ENCODE assay signal across 33 cellular contexts in genomic region chr2:120388222-120389035, GRCh38. TPM values are rescaled to one million over a fixed set of nuclear protein-coding genes. Genes with fewer than 3 reads are reported as not detected.
DNase-seq lines count a peak whose midpoint lies in the region; ATAC-seq, FAIRE-seq and TF ChIP-seq lines count a peak whose summit lies in the region.
"Had no signal": no experiment of that assay in that cellular context is flagged by ENCODE, and none has a peak within 500 bp of the region (broad histone marks: within the 10 kb centered on the region; RNA-seq: fewer than 3 reads in every experiment).

No MANE protein-coding gene starts in this region.

- H3K4me1 ChIP-seq in right lobe of liver (peaks cover 0 to 11% (median 0%) of the 10 kb centered on the region in 4 donors), HepG2 (ENCODE audit: insufficient read depth, low read length) (peaks cover 26% of the 10 kb centered on the region), transverse colon (no peaks in the 10 kb centered on the region)
- H3K4me1 ChIP-seq: prostate gland, upper lobe of right lung had no signal

- H3K4me3 Mint-ChIP-seq in activated CD4-positive, alpha-beta T cell treated with anti-CD3 and anti-CD28 coated beads for 36 hours, result no peak overlapping the region
- no peak overlapping the region for H3K4me3 Mint-ChIP-seq in activated CD4-positive, alpha-beta T cell treated with anti-CD3 and anti-CD28 coated beads, Interleukin-2, amount 10 ng/mL, durations not matched to agents 24 days and 14 days
- H3K4me3 Mint-ChIP-seq: activated CD8-positive, alpha-beta T cell treated with anti-CD3 and anti-CD28 coated beads, Interleukin-2, amount 10 ng/mL, durations not matched to agents 7 days and 5 days; activated naive CD4-positive, alpha-beta T cell treated with anti-CD3 and anti-CD28 coated beads for 36 hours; stimulated activated memory B cell treated with anti-CD40 and anti-IgM and Interleukin-4, amounts not matched to agents 10 μg/mL and 1 μg/mL and 100 μg/mL, for 72 hours; T-helper 17 cell had no signal

- no TSS peak for BruUV-seq in HepG2 (replicated peaks; lab: Mats Ljungman, UMichigan)

- TF ChIP-seq POLR2A in right lobe of liver (IDR thresholded peaks at IDR 0.05) (no peak), HepG2 (IDR thresholded peaks at IDR 0.05; ENCODE audit: insufficient read depth in 1 of 2, low read depth in 2 of 2, low read length in 2 of 2) (no peak), transverse colon (IDR thresholded peaks at IDR 0.05) (no peak), erythroblast (IDR thresholded peaks at IDR 0.05; ENCODE audit: low read length) (no peak)

- CTCF ChIA-PET in activated CD4-positive, alpha-beta T cell treated with anti-CD3 and anti-CD28 coated beads for 36 hours (lab: Charles Lee), result no interaction called here
- CTCF ChIA-PET in HepG2 (lab: Yijun Ruan, JAX; ENCODE audit: low intra/inter-chr PET ratio, low total read pairs), result no interaction called here

- H3K4me3 ChIP-seq in right lobe of liver (no peak overlapping the region), HepG2 (replicated peaks in 1 of 3; ENCODE audit: insufficient read depth in 1 of 3, low read depth in 2 of 3, low read length in 3 of 3) (no peak overlapping the region), transverse colon (no peak overlapping the region)
- H3K4me3 ChIP-seq: prostate gland, upper lobe of right lung had no signal

- peaks cover 2% of the 10 kb centered on the region; the same call in 1 of the 2 replicates for H4K20me1 ChIP-seq in HepG2 (ENCODE audit: insufficient read depth, low read length)

- POLR2A ChIA-PET in activated CD4-positive, alpha-beta T cell treated with anti-CD3 and anti-CD28 coated beads for 36 hours (lab: Charles Lee), result no interaction called here
- POLR2A ChIA-PET in HepG2 (lab: Yijun Ruan, JAX), result interaction anchor here (1.0 kb wide), 1 partner anchor 11 kb away, joined by 3 read pairs; no protein-coding TSS in a partner anchor

- H3K36me3 ChIP-seq in right lobe of liver (no peaks in the 10 kb centered on the region), HepG2 (replicated peaks in 1 of 2; ENCODE audit: control insufficient read depth in 1 of 2, insufficient read depth in 2 of 2, low read length in 2 of 2) (no peaks in the 10 kb centered on the region), transverse colon (no peaks in the 10 kb centered on the region)
- H3K36me3 ChIP-seq: prostate gland, upper lobe of right lung had no signal

- H3K27me3 ChIP-seq in right lobe of liver, result no peaks in the 10 kb centered on the region
- no peaks in the 10 kb centered on the region; a peak in 2 of 5 replicates for H3K27me3 ChIP-seq in HepG2 (ENCODE audit: control insufficient read depth in 1 of 2, insufficient read depth in 2 of 2, low read length in 2 of 2)
- no peaks in the 10 kb centered on the region for H3K27me3 ChIP-seq in transverse colon
- H3K27me3 ChIP-seq: upper lobe of right lung had no signal

- no peaks in the 10 kb centered on the region for H3K79me2 ChIP-seq in HepG2 (ENCODE audit: insufficient read depth, low read length)

- in situ Hi-C loops in HepG2 (cut with HindIII; ENCODE audit: extremely low pct_ligation_motif_present, low pct_unique_long_range_greater_than_20kb) (no loop called here), transverse colon (cut with MboI; ENCODE audit: low pct_ligation_motif_present in 1 of 4, low pct_unique_long_range_greater_than_20kb in 1 of 4, low sequenced_read_pairs in 3 of 4) (no loop called here)

- H3K9me3 ChIP-seq in right lobe of liver (no peaks in the 10 kb centered on the region), HepG2 (ENCODE audit: low read length) (no peaks in the 10 kb centered on the region), transverse colon (no peaks in the 10 kb centered on the region)
- H3K9me3 ChIP-seq: Caco-2, prostate gland, upper lobe of right lung had no signal

- H2AFZ ChIP-seq in HepG2 (ENCODE audit: low read length), result no peak overlapping the region

- no peak for TF ChIP-seq RAD21 in HepG2 (CRISPR knock-in tag; IDR thresholded peaks at IDR 0.05)

- no peaks in the 10 kb centered on the region for H3K36me3 Mint-ChIP-seq in activated CD4-positive, alpha-beta T cell treated with anti-CD3 and anti-CD28 coated beads for 36 hours (ENCODE audit: low read depth)
- H3K36me3 Mint-ChIP-seq in activated CD4-positive, alpha-beta T cell treated with anti-CD3 and anti-CD28 coated beads, Interleukin-2, amount 10 ng/mL, durations not matched to agents 24 days and 14 days (ENCODE audit: low read depth), result no peaks in the 10 kb centered on the region
- H3K36me3 Mint-ChIP-seq: stimulated activated memory B cell treated with anti-CD40 and anti-IgM and Interleukin-4, amounts not matched to agents 10 μg/mL and 1 μg/mL and 100 μg/mL, for 72 hours had no signal

- peaks cover 2% of the 10 kb centered on the region for H3K9me3 Mint-ChIP-seq in activated CD4-positive, alpha-beta T cell treated with anti-CD3 and anti-CD28 coated beads for 36 hours (ENCODE audit: low read depth)
- no peaks in the 10 kb centered on the region for H3K9me3 Mint-ChIP-seq in activated CD4-positive, alpha-beta T cell treated with anti-CD3 and anti-CD28 coated beads, Interleukin-2, amount 10 ng/mL, durations not matched to agents 24 days and 14 days
- H3K9me3 Mint-ChIP-seq: activated naive CD4-positive, alpha-beta T cell treated with anti-CD3 and anti-CD28 coated beads for 36 hours; stimulated activated memory B cell treated with anti-CD40 and anti-IgM and Interleukin-4, amounts not matched to agents 10 μg/mL and 1 μg/mL and 100 μg/mL, for 72 hours had no signal

- no peaks in the 10 kb centered on the region for H3K4me1 Mint-ChIP-seq in activated CD4-positive, alpha-beta T cell treated with anti-CD3 and anti-CD28 coated beads for 36 hours
- H3K4me1 Mint-ChIP-seq in activated CD4-positive, alpha-beta T cell treated with anti-CD3 and anti-CD28 coated beads, Interleukin-2, amount 10 ng/mL, durations not matched to agents 24 days and 14 days, result no peaks in the 10 kb centered on the region
- H3K4me1 Mint-ChIP-seq: stimulated activated memory B cell treated with anti-CD40 and anti-IgM and Interleukin-4, amounts not matched to agents 10 μg/mL and 1 μg/mL and 100 μg/mL, for 72 hours; T-helper 17 cell had no signal

- no peak for ATAC-seq in activated CD4-positive, alpha-beta T cell treated with anti-CD3 and anti-CD28 coated beads for 36 hours
- ATAC-seq in right lobe of liver (peak in 2 of 4 donors; percentile 40 to 77), HepG2 (no peak)
- ATAC-seq: activated CD4-positive, CD25-positive, alpha-beta regulatory T cell treated with anti-CD3 and anti-CD28 coated beads, Interleukin-2, amount 50 U/mL, for 24 hours; activated CD8-positive, alpha-beta T cell treated with anti-CD3 and anti-CD28 coated beads, Interleukin-2, amount 10 ng/mL, durations not matched to agents 7 days and 5 days; left colon; stimulated activated memory B cell treated with anti-CD40 and anti-IgM and Interleukin-4, amounts not matched to agents 10 μg/mL and 1 μg/mL and 100 μg/mL, for 72 hours; T-helper 17 cell; upper lobe of right lung had no signal

- no peak for TF ChIP-seq EP300 in HepG2 (IDR thresholded peaks at IDR 0.05; ENCODE audit: low read depth in 2 of 2, low read length in 2 of 2)
- no peak for TF ChIP-seq EP300 in HepG2 (CRISPR knock-in tag; IDR thresholded peaks at IDR 0.05; ENCODE audit: borderline replicate concordance)
- no peak for TF ChIP-seq EP300 in transverse colon (IDR thresholded peaks at IDR 0.05; ENCODE audit: low read depth)

- no peak overlapping the region for H3K4me2 ChIP-seq in HepG2 (ENCODE audit: low read depth, low read length)

- H3K27ac ChIP-seq in right lobe of liver (no peak overlapping the region), HepG2 (ENCODE audit: extremely low read length, insufficient read depth, low read length) (no peak overlapping the region), transverse colon (no peak overlapping the region)
- H3K27ac ChIP-seq: C4-2B, prostate gland, upper lobe of right lung had no signal

- WGBS in right lobe of liver (ENCODE audit: insufficient coverage, low coverage, low lambda C conversion rate, missing lambda C conversion rate), result 74% methylated on average over 8 of the region's 9 CpGs
- 31% methylated on average over 9 of the region's 9 CpGs for WGBS in HepG2 (ENCODE audit: low lambda C conversion rate)
- 73 to 89% methylated on average over 4 to 9 of the region's 9 CpGs for WGBS in transverse colon (ENCODE audit: low coverage in 1 of 2), 2 donors

- H3K27ac Mint-ChIP-seq in activated CD4-positive, alpha-beta T cell treated with anti-CD3 and anti-CD28 coated beads for 36 hours, result no peak overlapping the region
- no peak overlapping the region for H3K27ac Mint-ChIP-seq in activated CD4-positive, alpha-beta T cell treated with anti-CD3 and anti-CD28 coated beads, Interleukin-2, amount 10 ng/mL, durations not matched to agents 24 days and 14 days
- H3K27ac Mint-ChIP-seq: activated CD8-positive, alpha-beta T cell treated with anti-CD3 and anti-CD28 coated beads, Interleukin-2, amount 10 ng/mL, durations not matched to agents 7 days and 5 days; activated naive CD4-positive, alpha-beta T cell treated with anti-CD3 and anti-CD28 coated beads for 36 hours; stimulated activated memory B cell treated with anti-CD40 and anti-IgM and Interleukin-4, amounts not matched to agents 10 μg/mL and 1 μg/mL and 100 μg/mL, for 72 hours; T-helper 17 cell had no signal

- H3K9ac ChIP-seq in HepG2 (ENCODE audit: insufficient read depth, low read depth, low read length), result no peak overlapping the region

- DNase-seq in activated CD4-positive, alpha-beta T cell treated with anti-CD3 and anti-CD28 coated beads for 36 hours, result peak; percentile 2
- DNase-seq in activated CD4-positive, alpha-beta T cell treated with anti-CD3 and anti-CD28 coated beads, Interleukin-2, amount 10 ng/mL, durations not matched to agents 24 days and 14 days, result no peak
- peak in 2 of 3 donors; percentile 54 to 55 for DNase-seq in right lobe of liver
- DNase-seq in HepG2 (ENCODE audit: low spot score), result no peak
- DNase-seq in mesenteric fat pad (ENCODE audit: low spot score), result peak; percentile 76
- DNase-seq in transverse colon, result peak; percentile 2
- DNase-seq in GM19238 (ENCODE audit: insufficient read length, low spot score), result no peak
- no peak for DNase-seq in erythroblast (lab: John Stamatoyannopoulos, UW)
- DNase-seq: 8988T; activated CD8-positive, alpha-beta T cell treated with anti-CD3 and anti-CD28 coated beads, Interleukin-2, amount 10 ng/mL, durations not matched to agents 7 days and 5 days; activated naive CD4-positive, alpha-beta T cell treated with anti-CD3 and anti-CD28 coated beads for 36 hours; amniotic stem cell; DMS53; effector CD4-positive, alpha-beta T cell; H7; hippocampal formation; KBM-7; mesendoderm; NCI-H1105; NCI-H187 treated with DMSO at 0.1 percent for 48 hours; NCI-H2171 treated with DMSO at 0.1 percent for 48 hours; NCI-H524; substantia nigra had no signal

- TF ChIP-seq CTCF in right lobe of liver (IDR thresholded peaks at IDR 0.05) (no peak), HepG2 (CRISPR knock-in tag; IDR thresholded peaks at IDR 0.05) (no peak), transverse colon (IDR thresholded peaks at IDR 0.05) (no peak)

- FAIRE-seq in HepG2 (lab: Jason Lieb, UNC), result no peak
- FAIRE-seq: GM12891, TTC549 had no signal

- intact Hi-C loops in activated CD4-positive, alpha-beta T cell treated with anti-CD3 and anti-CD28 coated beads for 36 hours (cut with DNase I, micrococcal nuclease), result no loop called here
- intact Hi-C loops in activated CD4-positive, alpha-beta T cell treated with anti-CD3 and anti-CD28 coated beads, Interleukin-2, amount 10 ng/mL, durations not matched to agents 24 days and 14 days (cut with micrococcal nuclease), result no loop called here
- intact Hi-C loops in right lobe of liver (cut with DNase I), result no loop called here
- intact Hi-C loops in HepG2 (cut with micrococcal nuclease; ENCODE audit: unreplicated experiment), result no loop called here
- intact Hi-C loops in transverse colon (cut with DNase I; ENCODE audit: low total_unique reads), result no loop called here

- no peaks in the 10 kb centered on the region for H3K27me3 Mint-ChIP-seq in activated CD4-positive, alpha-beta T cell treated with anti-CD3 and anti-CD28 coated beads for 36 hours
- no peaks in the 10 kb centered on the region for H3K27me3 Mint-ChIP-seq in activated CD4-positive, alpha-beta T cell treated with anti-CD3 and anti-CD28 coated beads, Interleukin-2, amount 10 ng/mL, durations not matched to agents 24 days and 14 days

RNA-seq across cellular contexts. Expression of gene INHBB, which starts 42.5 kb away (rescaled TPM):
- not detected for total RNA-seq in activated CD4-positive, alpha-beta T cell treated with anti-CD3 and anti-CD28 coated beads for 36 hours
- total RNA-seq in activated CD4-positive, alpha-beta T cell treated with anti-CD3 and anti-CD28 coated beads, Interleukin-2, amount 10 ng/mL, durations not matched to agents 24 days and 14 days, result not detected in 2 replicates
- 10 to 100 TPM in 3 of 6 experiments, 1 to 10 TPM in 2, under 1 TPM in 1; 0.37 to 15.9 (median 9.6) TPM for total RNA-seq in right lobe of liver
- total RNA-seq in HepG2 (2016; rRNA removed; fragmentation: Illumina TruSeq; extraction: Trizol), result 0.17 and 0.20 TPM in 2 replicates
- total RNA-seq in HepG2 (2016; cell fraction: cytosol; rRNA removed; fragmentation: Illumina TruSeq; extraction: Trizol; ENCODE audit: low read depth), result not detected in 2 replicates
- 0.09 and 0.19 TPM in 2 replicates for total RNA-seq in HepG2 (2016; cell fraction: insoluble cytoplasmic fraction; rRNA removed; fragmentation: Illumina TruSeq; extraction: Trizol)
- total RNA-seq in HepG2 (2016; cell fraction: membrane; rRNA removed; fragmentation: Illumina TruSeq; extraction: Trizol), result 0.09 and 0.10 TPM in 2 replicates
- 0.40 and 0.47 TPM in 2 replicates for total RNA-seq in HepG2 (2016; cell fraction: nucleus; rRNA removed; fragmentation: Illumina TruSeq; extraction: Trizol)
- 1.7 and 2.4 TPM in 2 replicates for polyA plus RNA-seq in HepG2 (2011; rRNA removed)
- polyA plus RNA-seq in HepG2 (2011; cell fraction: cytosol; rRNA removed), result 2.2 and 2.3 TPM in 2 replicates
- polyA plus RNA-seq in HepG2 (2011; cell fraction: nucleus; rRNA removed), result 2.0 and 2.4 TPM in 2 replicates
- polyA plus RNA-seq in HepG2 (2012), result 0.34 and 0.88 TPM in 2 replicates
- 0.05 TPM in 1 of 2 replicates, not detected in the other for polyA plus RNA-seq in HepG2 (2016; cell fraction: cytosol; fragmentation: Illumina TruSeq; extraction: Trizol; ENCODE audit: low read depth)
- polyA plus RNA-seq in HepG2 (2016; cell fraction: insoluble cytoplasmic fraction; fragmentation: Illumina TruSeq; extraction: Trizol; ENCODE audit: low read depth), result 0.10 and 0.17 TPM in 2 replicates
- polyA plus RNA-seq in HepG2 (2016; cell fraction: membrane; fragmentation: Illumina TruSeq; extraction: Trizol; ENCODE audit: low read depth), result 0.06 TPM in 2 replicates
- polyA plus RNA-seq in HepG2 (2016; cell fraction: nucleus; fragmentation: Illumina TruSeq; extraction: Trizol; ENCODE audit: insufficient read depth, low read depth), result 0.37 and 0.68 TPM in 2 replicates
- 4.0 TPM in 1 of 2 replicates, not detected in the other for polyA minus RNA-seq in HepG2 (2011; rRNA and poly(A)+ RNA removed; ENCODE audit: low replicate concordance)
- polyA minus RNA-seq in HepG2 (2011; cell fraction: cytosol; rRNA and poly(A)+ RNA removed), result 2.7 TPM in 2 replicates
- 0.90 and 1.1 TPM in 2 replicates for polyA minus RNA-seq in HepG2 (2011; cell fraction: nucleus; rRNA and poly(A)+ RNA removed)
- total RNA-seq in mesenteric fat pad, result 54.8 TPM
- total RNA-seq in transverse colon, result 1 to 10 TPM in 1 of 4 donors, under 1 TPM in 2, not detected in 1; 0.20 to 1.1 (median 0.41) TPM
- total RNA-seq: activated CD8-positive, alpha-beta T cell treated with anti-CD3 and anti-CD28 coated beads, Interleukin-2, amount 10 ng/mL, durations not matched to agents 7 days and 5 days; activated naive CD4-positive, alpha-beta T cell treated with anti-CD3 and anti-CD28 coated beads for 36 hours; T-helper 17 cell had no signal

Comparison
In these comparisons a context has a peak if more than half of its experiments do, and no peak if none do; other contexts are left out.
1. DNase-seq: peak in activated CD4-positive, alpha-beta T cell treated with anti-CD3 and anti-CD28 coated beads for 36 hours (single experiment), right lobe of liver (2 of 3), mesenteric fat pad (single experiment) and transverse colon (single experiment); none in activated CD4-positive, alpha-beta T cell treated with anti-CD3 and anti-CD28 coated beads, Interleukin-2, amount 10 ng/mL, durations not matched to agents 24 days and 14 days (single experiment), HepG2 (single experiment), GM19238 (single experiment) and erythroblast (0 of 2).